18 cellular contexts compared by ENCODE assay signal in genomic region chr14:68596211-68596610, GRCh38.
DNase-seq lines count a peak whose midpoint lies in the region; ATAC-seq and TF ChIP-seq lines count a peak whose summit lies in the region.
"Had no signal": no experiment of that assay in that cellular context is flagged by ENCODE, and none has a peak within 500 bp of the region (broad histone marks: within the 10 kb centered on the region; RNA-seq: fewer than 3 reads in every experiment).

No MANE protein-coding gene starts in this region.

- TF ChIP-seq CTCF in body of pancreas (IDR thresholded peaks at IDR 0.05) (peak in 2 of 7 experiments; percentile 18 to 22), neural progenitor cell (IDR thresholded peaks at IDR 0.05) (no peak), GM10266 (IDR thresholded peaks at IDR 0.05; ENCODE audit: control insufficient read depth, insufficient read depth, low read depth, missing control alignments) (no peak)

- peaks cover 0 to 13% (median 0%) of the 10 kb centered on the region in 11 experiments; a peak in 3 of 22 replicates for H3K9me3 ChIP-seq in BLaER1 treated with 17β-estradiol and CSF1 and Interleukin-3, amounts not matched to agents 10 nM and 100 nM (replicated peaks in 1 of 11)
- H3K9me3 ChIP-seq in body of pancreas = no peaks in the 10 kb centered on the region
- H3K9me3 ChIP-seq in neural progenitor cell (ENCODE audit: low read depth) = no peaks in the 10 kb centered on the region
- H3K9me3 ChIP-seq in skeletal muscle tissue (ENCODE audit: control insufficient read depth in 3 of 3, low read length in 3 of 3) = no peaks in the 10 kb centered on the region
- H3K9me3 ChIP-seq: BLaER1 had no signal

- peaks cover 7% of the 10 kb centered on the region for H3K9me3 Mint-ChIP-seq in neural progenitor cell
- H3K9me3 Mint-ChIP-seq: CD8-positive, alpha-beta T cell had no signal

- no peaks in the 10 kb centered on the region for H4K20me1 ChIP-seq in BLaER1 treated with 17β-estradiol and CSF1 and Interleukin-3, amounts not matched to agents 10 nM and 100 nM
- H4K20me1 ChIP-seq in neural progenitor cell (ENCODE audit: low read depth) = no peaks in the 10 kb centered on the region
- H4K20me1 ChIP-seq: BLaER1 had no signal

- peaks cover 50 to 99% (median 72%) of the 10 kb centered on the region in 10 experiments for H3K4me1 ChIP-seq in BLaER1 treated with 17β-estradiol and CSF1 and Interleukin-3, amounts not matched to agents 10 nM and 100 nM
- peaks cover 54% of the 10 kb centered on the region for H3K4me1 ChIP-seq in body of pancreas
- peaks cover 56% of the 10 kb centered on the region for H3K4me1 ChIP-seq in neural progenitor cell
- H3K4me1 ChIP-seq in skeletal muscle tissue (ENCODE audit: control insufficient read depth in 3 of 3, insufficient read depth in 3 of 3, low read length in 3 of 3) = peaks cover 31 to 51% (median 45%) of the 10 kb centered on the region in 3 donors

- H3K79me2 ChIP-seq in neural progenitor cell (ENCODE audit: low read depth) = no peaks in the 10 kb centered on the region

- peaks cover 12% of the 10 kb centered on the region for H3K27me3 Mint-ChIP-seq in neural progenitor cell (ENCODE audit: insufficient read depth, low read depth)

- no peak overlapping the region for H3K27ac Mint-ChIP-seq in neural progenitor cell
- H3K27ac Mint-ChIP-seq: CD8-positive, alpha-beta T cell had no signal

- no peak overlapping the region for H2AFZ ChIP-seq in neural progenitor cell (replicated peaks)

- H3K4me3 ChIP-seq in BLaER1 treated with 17β-estradiol and CSF1 and Interleukin-3, amounts not matched to agents 10 nM and 100 nM = no peak overlapping the region
- H3K4me3 ChIP-seq in body of pancreas (no peak overlapping the region), neural progenitor cell (no peak overlapping the region), skeletal muscle tissue (ENCODE audit: low read length in 3 of 3) (peak overlapping the region in 1 of 3 donors; percentile 47)
- H3K4me3 ChIP-seq: BLaER1 had no signal

- TF ChIP-seq POLR2A in body of pancreas (IDR thresholded peaks at IDR 0.05) = no peak

- no peak overlapping the region for H3K4me3 Mint-ChIP-seq in neural progenitor cell
- H3K4me3 Mint-ChIP-seq: CD8-positive, alpha-beta T cell had no signal

- DNase-seq in body of pancreas = no peak
- no peak for DNase-seq in neural progenitor cell (ENCODE audit: low spot score)
- no peak for DNase-seq in sciatic nerve (ENCODE audit: low spot score)
- no peak for DNase-seq in SHP77 treated with DMSO at 0.1 percent for 48 hours (lab: John Stamatoyannopoulos, UW)
- DNase-seq in GM10266 (ENCODE audit: extremely low spot score) = no peak
- DNase-seq: CD8-positive, alpha-beta T cell; H7; KG1; NCI-H1417; NCI-H1930; NCI-H226; OCI-M1; SIG-M5 had no signal

- intact Hi-C loops in body of pancreas (cut with DNase I) = no loop called here
- intact Hi-C loops in sciatic nerve (cut with DNase I) = no loop called here

- 39% methylated on average over 7 of the region's 7 CpGs for WGBS in body of pancreas, 2 donors

- no peaks in the 10 kb centered on the region for H3K36me3 ChIP-seq in BLaER1 treated with 17β-estradiol and CSF1 and Interleukin-3, amounts not matched to agents 10 nM and 100 nM
- H3K36me3 ChIP-seq in body of pancreas (replicated peaks in 1 of 2; ENCODE audit: insufficient read depth in 1 of 2, low read depth in 2 of 2) = no peaks in the 10 kb centered on the region
- no peaks in the 10 kb centered on the region for H3K36me3 ChIP-seq in neural progenitor cell
- no peaks in the 10 kb centered on the region for H3K36me3 ChIP-seq in skeletal muscle tissue (ENCODE audit: control insufficient read depth in 3 of 3, insufficient read depth in 3 of 3, low read length in 3 of 3)
- H3K36me3 ChIP-seq: BLaER1 had no signal

- peaks cover 8% of the 10 kb centered on the region for H3F3A ChIP-seq in neural progenitor cell (ENCODE audit: low read depth)

- peak overlapping the region in 7 of 11 experiments; percentile 1 to 98 (median 94); a peak in 10 of 22 replicates for H3K27ac ChIP-seq in BLaER1 treated with 17β-estradiol and CSF1 and Interleukin-3, amounts not matched to agents 10 nM and 100 nM
- H3K27ac ChIP-seq in body of pancreas (peak overlapping the region; percentile 93 to 99 (median 95)), neural progenitor cell (no peak overlapping the region), skeletal muscle tissue (ENCODE audit: low read depth, low read length) (peak overlapping the region; percentile 79)
- H3K27ac ChIP-seq: BLaER1 had no signal

- peak overlapping the region in 1 of 11 experiments; percentile 86; a peak in 1 of 22 replicates for H3K9ac ChIP-seq in BLaER1 treated with 17β-estradiol and CSF1 and Interleukin-3, amounts not matched to agents 10 nM and 100 nM
- no peak overlapping the region for H3K9ac ChIP-seq in neural progenitor cell
- H3K9ac ChIP-seq in skeletal muscle tissue (ENCODE audit: low read depth in 1 of 3, low read length in 3 of 3) = no peak overlapping the region
- H3K9ac ChIP-seq: BLaER1 had no signal

- peaks cover 2% of the 10 kb centered on the region for H3K36me3 Mint-ChIP-seq in neural progenitor cell
- H3K36me3 Mint-ChIP-seq: CD8-positive, alpha-beta T cell had no signal

- ATAC-seq in body of pancreas = no peak
- ATAC-seq in sciatic nerve = no peak
- ATAC-seq in GM19455 (IDR thresholded peaks at IDR 0.05; ENCODE audit: unreplicated experiment) = no peak
- ATAC-seq: CD8-positive, alpha-beta T cell; HepG2 had no signal

- H3K4me2 ChIP-seq in BLaER1 treated with 17β-estradiol and CSF1 and Interleukin-3, amounts not matched to agents 10 nM and 100 nM = peak overlapping the region in 4 of 11 experiments; percentile 34 to 86 (median 76); a peak in 8 of 22 replicates
- peak overlapping the region; percentile 28 for H3K4me2 ChIP-seq in neural progenitor cell
- H3K4me2 ChIP-seq: BLaER1 had no signal

- no peaks in the 10 kb centered on the region for H3K27me3 ChIP-seq in BLaER1 treated with 17β-estradiol and CSF1 and Interleukin-3, amounts not matched to agents 10 nM and 100 nM
- H3K27me3 ChIP-seq in body of pancreas (no peaks in the 10 kb centered on the region), neural progenitor cell (no peaks in the 10 kb centered on the region), skeletal muscle tissue (ENCODE audit: control insufficient read depth in 3 of 3, insufficient read depth in 3 of 3, low read length in 3 of 3) (no peaks in the 10 kb centered on the region)
- H3K27me3 ChIP-seq: BLaER1 had no signal

- peaks cover 61% of the 10 kb centered on the region for H3K4me1 Mint-ChIP-seq in neural progenitor cell
